In the genomic region with DNA sequence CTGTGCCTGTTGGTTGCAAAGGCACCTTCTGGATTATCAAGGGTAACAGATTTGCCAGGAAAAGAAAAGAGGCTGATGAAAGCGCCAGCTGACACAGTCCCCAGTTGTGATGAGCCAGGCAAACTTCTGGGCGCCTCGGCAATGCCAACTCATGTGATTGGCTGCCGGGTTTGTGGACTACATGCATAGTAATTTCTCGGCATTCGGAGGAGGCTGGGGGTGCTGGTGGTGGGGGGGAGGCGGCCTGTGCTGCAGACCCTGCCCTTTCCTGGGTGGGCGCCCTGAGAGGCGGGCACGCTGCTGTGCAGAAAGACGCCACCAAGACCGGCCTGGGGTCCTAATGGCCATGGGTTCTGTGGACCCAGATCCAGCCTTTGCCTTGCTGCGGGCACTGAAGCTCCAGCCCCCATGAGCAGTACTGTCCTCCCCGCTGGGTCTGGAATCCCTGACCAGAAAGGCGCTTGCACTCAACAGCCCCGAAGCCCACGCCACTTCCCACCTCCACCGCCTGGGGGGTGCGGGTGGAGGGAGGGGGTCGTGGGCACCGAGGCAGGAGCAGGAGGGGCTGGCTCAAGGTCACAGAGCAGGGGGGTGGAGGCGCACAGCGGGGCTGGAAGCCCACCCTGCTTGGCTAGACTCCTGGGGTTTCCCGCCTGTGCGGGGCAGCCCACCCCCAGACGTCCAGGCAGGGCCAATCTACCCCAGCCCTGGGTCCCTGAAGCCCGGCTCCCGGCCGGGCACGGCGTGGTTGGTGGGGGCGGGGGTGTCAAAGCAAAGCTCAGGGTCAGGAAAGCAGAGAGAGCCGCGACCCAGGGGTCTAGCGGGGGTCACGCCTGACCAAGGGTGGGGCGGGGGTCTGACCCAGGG, we compare ENCODE assay signal across 8 cellular contexts. TPM values are rescaled to one million over a fixed set of nuclear protein-coding genes. Genes with fewer than 3 reads are reported as not detected.
A peak's percentile ranks its signal among the peaks of the same experiment; 100 is the strongest.
DNase-seq lines count a peak whose midpoint lies in the region; ATAC-seq and TF ChIP-seq lines count a peak whose summit lies in the region.

No MANE protein-coding gene starts in this region.

- TF ChIP-seq EP300 in sigmoid colon (IDR thresholded peaks at IDR 0.05): no peak

- DNase-seq in GM12864 (ENCODE audit: low read depth) (no peak), right atrium auricular region (ENCODE audit: low spot score) (no peak), sigmoid colon (peak; percentile 64), NOMO-1 treated with dmso at 0.1 percent for 144 hours (lab: John Stamatoyannopoulos, UW; ENCODE audit: unreplicated experiment) (no peak), NCI-H1417 treated with DMSO at 0.1 percent for 48 hours (lab: John Stamatoyannopoulos, UW) (no peak)

- no peaks in the 10 kb centered on the region for H3K36me3 ChIP-seq in right atrium auricular region
- H3K36me3 ChIP-seq in sigmoid colon: no peaks in the 10 kb centered on the region

- no peaks in the 10 kb centered on the region for H3K27me3 ChIP-seq in right atrium auricular region
- peaks cover 12 to 58% (median 34%) of the 10 kb centered on the region in 3 donors for H3K27me3 ChIP-seq in sigmoid colon

- H3K4me3 ChIP-seq in GM12864 (ENCODE audit: low read depth, low read length) (no peak overlapping the region), right atrium auricular region (peak overlapping the region; percentile 59 to 61), sigmoid colon (peak overlapping the region in 3 of 4 donors; percentile 23 to 46 (median 44))

- ATAC-seq in HG03521 (IDR thresholded peaks at IDR 0.05; ENCODE audit: unreplicated experiment) (no peak), GM18520 (IDR thresholded peaks at IDR 0.05; ENCODE audit: unreplicated experiment) (no peak)

- intact Hi-C loops in sigmoid colon (cut with DNase I): no loop called here

- WGBS in sigmoid colon, 2 donors: 6 to 9% methylated on average over 37 of the region's 37 CpGs

- H3K27ac ChIP-seq in VCaP (peak overlapping the region; percentile 73; the same call in 1 of the 2 replicates), right atrium auricular region (peak overlapping the region; percentile 89 to 91), sigmoid colon (peak overlapping the region in 1 of 4 donors; percentile 59)

- H3K9me3 ChIP-seq in right atrium auricular region (peaks cover 0 to 4% of the 10 kb centered on the region in 2 donors), sigmoid colon (peaks cover 0 to 5% (median 4%) of the 10 kb centered on the region in 4 donors)

- TF ChIP-seq CTCF in GM12864 (IDR thresholded peaks at IDR 0.05; ENCODE audit: low read depth, low read length, missing control alignments): peak; percentile 7
- no peak for TF ChIP-seq CTCF in VCaP (conservative IDR thresholded peaks at IDR 0.05)
- peak in 1 of 2 donors; percentile 14 for TF ChIP-seq CTCF in right atrium auricular region (IDR thresholded peaks at IDR 0.05)
- TF ChIP-seq CTCF in sigmoid colon (IDR thresholded peaks at IDR 0.05): no peak

- TF ChIP-seq POLR2A in sigmoid colon (IDR thresholded peaks at IDR 0.05): no peak

- H3K4me1 ChIP-seq in right atrium auricular region (peaks cover 0 to 43% of the 10 kb centered on the region in 2 donors), sigmoid colon (peaks cover 0 to 35% (median 30%) of the 10 kb centered on the region in 4 donors)

RNA-seq across cellular contexts. Expression of a gene that starts 1.0 kb away (rescaled TPM):
- total RNA-seq in right atrium auricular region (10 to 100 TPM; 36.5 to 58.0 TPM), sigmoid colon (1 to 10 TPM in 2 of 4 donors, under 1 TPM in 2; 0.33 to 2.2 (median 1.2) TPM)
- polyA plus RNA-seq in sigmoid colon: 1 to 10 TPM in 2 of 3 donors, under 1 TPM in 1; 0.60 to 1.6 (median 1.6) TPM

RNA-seq across cellular contexts. Expression of a gene that starts 17.6 kb away (rescaled TPM):
- total RNA-seq in right atrium auricular region: 10 to 100 TPM; 18.0 to 22.8 TPM
- 1 to 10 TPM; 1.8 to 8.0 (median 3.0) TPM for total RNA-seq in sigmoid colon
- 1 to 10 TPM; 1.2 to 6.8 (median 1.8) TPM for polyA plus RNA-seq in sigmoid colon

RNA-seq across cellular contexts. Expression of a gene that starts 19.7 kb away (rescaled TPM):
- total RNA-seq in right atrium auricular region (10 to 100 TPM; 22.9 to 38.0 TPM), sigmoid colon (10 to 100 TPM; 15.5 to 21.7 (median 17.5) TPM)
- 10 to 100 TPM in 1 of 3 donors, 1 to 10 TPM in 2; 7.2 to 35.4 (median 7.4) TPM for polyA plus RNA-seq in sigmoid colon

Comparison
In these comparisons a context has a peak if more than half of its experiments do, and no peak if none do; other contexts are left out.
1. RNA of a gene that starts 1.0 kb away (total RNA-seq): 36.5 to 58.0 TPM in right atrium auricular region; 0.33 to 2.2 TPM in sigmoid colon; every median in the first group is over 10 times any median in the second.